ENCODE assay signal across 13 cellular contexts in genomic region chr12:115709410-115710065, GRCh38.
A peak's percentile ranks its signal among the peaks of the same experiment; 100 is the strongest.
DNase-seq lines count a peak whose midpoint lies in the region; ATAC-seq and TF ChIP-seq lines count a peak whose summit lies in the region.
"Had no signal": no experiment of that assay in that cellular context is flagged by ENCODE, and none has a peak within 500 bp of the region (broad histone marks: within the 10 kb centered on the region; RNA-seq: fewer than 3 reads in every experiment).

No MANE protein-coding gene starts in this region.

- intact Hi-C loops in psoas muscle (cut with DNase I), result no loop called here

- ATAC-seq in psoas muscle (no peak), GM19324 (IDR thresholded peaks at IDR 0.05; ENCODE audit: low FRiP score, unreplicated experiment) (no peak), HG03135 (IDR thresholded peaks at IDR 0.05; ENCODE audit: unreplicated experiment) (no peak), GM21717 (IDR thresholded peaks at IDR 0.05; ENCODE audit: unreplicated experiment) (no peak)

- peaks cover 5% of the 10 kb centered on the region for H3K9me3 ChIP-seq in psoas muscle
- H3K9me3 ChIP-seq: BLaER1 had no signal

- WGBS in psoas muscle, 3 donors, result 16 to 22% (median 16%) methylated on average over 11 of the region's 11 CpGs

- H3K36me3 ChIP-seq in psoas muscle (ENCODE audit: insufficient read depth in 1 of 2, low read depth in 1 of 2), result no peaks in the 10 kb centered on the region
- H3K36me3 ChIP-seq: BLaER1 had no signal

- no peak overlapping the region for H3K27ac ChIP-seq in psoas muscle
- H3K27ac ChIP-seq: BLaER1, PC-9 had no signal

- H3K4me1 ChIP-seq in psoas muscle, result no peaks in the 10 kb centered on the region

- H3K27me3 ChIP-seq in psoas muscle (ENCODE audit: insufficient read depth in 3 of 3, low read length in 2 of 3), result no peaks in the 10 kb centered on the region
- H3K27me3 ChIP-seq: BLaER1 had no signal

- no peak for TF ChIP-seq CTCF in fibroblast of the aortic adventitia (IDR thresholded peaks at IDR 0.05; ENCODE audit: insufficient read depth, low read length)
- TF ChIP-seq CTCF in psoas muscle (IDR thresholded peaks at IDR 0.05), result no peak

- peak; percentile 85 for DNase-seq in DMS153 (lab: John Stamatoyannopoulos, UW)
- peak; percentile 64 for DNase-seq in NCI-H1092 (lab: John Stamatoyannopoulos, UW)
- peak; percentile 85 for DNase-seq in fibroblast of the aortic adventitia (ENCODE audit: low read depth)
- peak; percentile 41 to 73 for DNase-seq in psoas muscle
- no peak for DNase-seq in NCI-H524 treated with DMSO at 0.1 percent for 48 hours (lab: John Stamatoyannopoulos, UW)
- DNase-seq: activated CD4-positive, CD25-positive, alpha-beta regulatory T cell; immature natural killer cell; PC-9; SW 1271 had no signal

- H3K4me3 ChIP-seq in fibroblast of the aortic adventitia (ENCODE audit: low read depth, low read length) (no peak overlapping the region), psoas muscle (no peak overlapping the region)
- H3K4me3 ChIP-seq: BLaER1, PC-9 had no signal
